In genomic region chr2:122977580-122977979, GRCh38 we compare ENCODE assay signal across 34 cellular contexts.
"Had no signal": no experiment of that assay in that cellular context is flagged by ENCODE, and none has a peak within 500 bp of the region (broad histone marks: within the 10 kb centered on the region; RNA-seq: fewer than 3 reads in every experiment).

No MANE protein-coding gene starts in this region.

- H3K4me3 ChIP-seq: MG63 had no signal

- DNase-seq: Karpas-422, Kasumi-1, MG63, MM.1S, MV-4-11, NCI-H1048, NCI-H1092, NCI-H1092 treated with DMSO at 0.1 percent for 48 hours, NCI-H1105, NCI-H1105 treated with DMSO at 0.1 percent for 48 hours, NCI-H1417, NCI-H1417 treated with DMSO at 0.1 percent for 48 hours, NCI-H1436, NCI-H1436 treated with DMSO at 0.1 percent for 48 hours, NCI-H146, NCI-H1694, NCI-H1694 treated with DMSO at 0.1 percent for 48 hours, NCI-H187, NCI-H187 treated with DMSO at 0.1 percent for 48 hours, NCI-H1930, NCI-H2029, NCI-H2029 treated with DMSO at 0.1 percent for 48 hours, NCI-H2081, NCI-H2081 treated with DMSO at 0.1 percent for 48 hours, NCI-H2107, NCI-H2171, NCI-H2171 treated with DMSO at 0.1 percent for 48 hours, NCI-H2227 treated with DMSO at 0.1 percent for 48 hours, NCI-H226, NCI-H345, NCI-H446, NCI-H446 treated with DMSO at 0.1 percent for 48 hours, NCI-H510A, NCI-H510A treated with DMSO at 0.1 percent for 48 hours had no signal

- H3K27me3 ChIP-seq: MG63 had no signal

- H3K36me3 ChIP-seq: MG63 had no signal

- H3K9me3 ChIP-seq: MG63 had no signal
